Comparison of ENCODE assay signal across 15 cellular contexts in the genomic region with DNA sequence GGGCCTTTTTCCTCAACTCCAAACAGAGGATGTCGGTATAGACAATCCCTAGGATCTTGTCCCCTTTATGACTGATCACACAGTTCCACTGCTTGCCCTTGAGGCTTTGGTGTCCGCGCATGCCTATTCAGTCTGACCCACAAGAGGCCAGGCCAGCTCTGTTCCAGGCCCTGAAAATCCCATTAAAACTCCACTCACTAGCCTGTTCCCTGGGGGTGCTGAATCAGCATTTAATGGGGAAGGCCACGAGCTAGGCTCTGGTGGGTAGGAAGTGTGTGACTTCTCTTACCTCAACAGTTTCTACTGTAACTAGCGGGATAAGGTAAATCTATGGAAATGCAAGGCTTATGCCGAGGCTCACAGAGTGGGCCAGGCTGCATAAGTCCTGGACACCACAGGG.
"Had no signal": no experiment of that assay in that cellular context is flagged by ENCODE, and none has a peak within 500 bp of the region (broad histone marks: within the 10 kb centered on the region; RNA-seq: fewer than 3 reads in every experiment).

No MANE protein-coding gene starts in this region.

- H3K9me3 Mint-ChIP-seq: activated B cell treated with CpG ODN at 0.5 μM for 24 hours; activated naive CD4-positive, alpha-beta T cell treated with anti-CD3 and anti-CD28 coated beads, Interleukin-2, amount 50 U/mL, for 72 hours; naive thymus-derived CD4-positive, alpha-beta T cell; stimulated activated memory B cell treated with anti-CD40 and anti-IgM and Interleukin-4, amounts not matched to agents 10 μg/mL and 1 μg/mL and 100 μg/mL, for 72 hours had no signal

- H3K27ac ChIP-seq: body of pancreas, left lung, transverse colon had no signal

- H3K4me3 ChIP-seq: body of pancreas, left lung, mucosa of descending colon, transverse colon had no signal

- H3K4me3 Mint-ChIP-seq: activated B cell treated with CpG ODN at 0.5 μM for 24 hours; naive thymus-derived CD4-positive, alpha-beta T cell; stimulated activated memory B cell treated with anti-CD40 and anti-IgM and Interleukin-4, amounts not matched to agents 10 μg/mL and 1 μg/mL and 100 μg/mL, for 72 hours had no signal

- H3K27me3 Mint-ChIP-seq: activated B cell treated with CpG ODN at 0.5 μM for 24 hours; naive thymus-derived CD4-positive, alpha-beta T cell; stimulated activated memory B cell treated with anti-CD40 and anti-IgM and Interleukin-4, amounts not matched to agents 10 μg/mL and 1 μg/mL and 100 μg/mL, for 72 hours had no signal

- H3K36me3 ChIP-seq: left lung, transverse colon had no signal

- H3K27ac Mint-ChIP-seq: activated B cell treated with CpG ODN at 0.5 μM for 24 hours had no signal

- ATAC-seq: body of pancreas; left lung; mucosa of descending colon; naive thymus-derived CD4-positive, alpha-beta T cell; stimulated activated memory B cell treated with anti-CD40 and anti-IgM and Interleukin-4, amounts not matched to agents 10 μg/mL and 1 μg/mL and 100 μg/mL, for 72 hours had no signal

- H3K27me3 ChIP-seq: body of pancreas, left lung, transverse colon had no signal

- H3K9me3 ChIP-seq: body of pancreas, left lung, mucosa of descending colon, transverse colon had no signal

- DNase-seq: activated B cell treated with CpG ODN at 0.5 μM for 24 hours; activated CD4-positive, alpha-beta T cell treated with anti-CD3 and anti-CD28 coated beads, Interleukin-2, amount 50 U/mL, for 4 hours; activated CD8-positive, alpha-beta memory T cell treated with anti-CD3 and anti-CD28 coated beads, Interleukin-2, amount 50 U/mL, for 4 hours; amygdala; body of pancreas; caudate nucleus; kidney; left lung; mucosa of descending colon; naive thymus-derived CD4-positive, alpha-beta T cell; stimulated activated CD4-positive, alpha-beta T cell treated with anti-CD3 and anti-CD28 coated beads, Interleukin-1b, Interleukin-23, amount 100 ng/mL, for 48 hours; T-helper 2 cell; transverse colon had no signal
